12 cellular contexts compared by ENCODE assay signal in genomic region chr3:127787071-127787490, GRCh38. TPM values are rescaled to one million over a fixed set of nuclear protein-coding genes. Genes with fewer than 3 reads are reported as not detected.
DNase-seq lines count a peak whose midpoint lies in the region; TF ChIP-seq lines count a peak whose summit lies in the region.
"Had no signal": no experiment of that assay in that cellular context is flagged by ENCODE, and none has a peak within 500 bp of the region (broad histone marks: within the 10 kb centered on the region; RNA-seq: fewer than 3 reads in every experiment).

No MANE protein-coding gene starts in this region.

- peaks cover 0 to 92% (median 77%) of the 10 kb centered on the region in 4 donors for H3K4me1 ChIP-seq in sigmoid colon

- 66 to 71% methylated on average over 9 of the region's 9 CpGs for WGBS in sigmoid colon, 2 donors

- in situ Hi-C loops in G401 (cut with HindIII; ENCODE audit: low sequenced_read_pairs), result no loop called here

- peak; percentile 88 for DNase-seq in G401 (ENCODE audit: low spot score)
- DNase-seq in caudate nucleus (lab: John Stamatoyannopoulos, UW), result peak in 43 of 61 donors; percentile 16 to 92 (median 46)
- peak; percentile 27 to 44 for DNase-seq in hippocampal formation (lab: John Stamatoyannopoulos, UW)
- peak; percentile 95 for DNase-seq in sigmoid colon
- no peak for DNase-seq in T-helper 2 cell treated with Interferon-gamma antibody and Interleukin-4, amounts not matched to agents 5 μg/mL and 100 μg/mL, for 36 hours (ENCODE audit: low spot score)
- no peak for DNase-seq in activated CD4-positive, alpha-beta T cell treated with anti-CD3 and anti-CD28 coated beads, Interleukin-2, amount 50 U/mL, for 48 hours
- no peak for DNase-seq in NCI-H1694 treated with DMSO at 0.1 percent for 48 hours (lab: John Stamatoyannopoulos, UW)
- DNase-seq in dermis blood vessel endothelial cell, result no peak
- DNase-seq: activated CD8-positive, alpha-beta T cell treated with anti-CD3 and anti-CD28 coated beads, Interleukin-2, amount 10 ng/mL, durations not matched to agents 7 days and 5 days; stimulated activated CD4-positive, alpha-beta T cell treated with anti-CD3 and anti-CD28 coated beads, Interleukin-2, amount 100 ng/mL, for 48 hours; T-helper 2 cell had no signal

- TF ChIP-seq EP300 in sigmoid colon (IDR thresholded peaks at IDR 0.05), result peak in 3 of 4 donors; percentile 22 to 57 (median 40)

- H3K27ac ChIP-seq in caudate nucleus (ENCODE audit: low read depth, low read length) (no peak overlapping the region), sigmoid colon (peak overlapping the region; percentile 87 to 95 (median 94))
- H3K27ac ChIP-seq: BLaER1 had no signal

- no peaks in the 10 kb centered on the region for H3K36me3 ChIP-seq in sigmoid colon
- H3K36me3 ChIP-seq: BLaER1 had no signal

- no peaks in the 10 kb centered on the region for H3K27me3 ChIP-seq in sigmoid colon
- H3K27me3 ChIP-seq: BLaER1 had no signal

- peak overlapping the region in 2 of 4 donors; percentile 20 to 27 for H3K4me3 ChIP-seq in sigmoid colon
- H3K4me3 ChIP-seq: BLaER1 had no signal

- H3K4me3 Mint-ChIP-seq in T-helper 2 cell treated with Interferon-gamma antibody and Interleukin-4, amounts not matched to agents 5 μg/mL and 100 μg/mL, for 36 hours, result no peak overlapping the region
- H3K4me3 Mint-ChIP-seq: activated CD8-positive, alpha-beta T cell treated with anti-CD3 and anti-CD28 coated beads, Interleukin-2, amount 10 ng/mL, durations not matched to agents 7 days and 5 days had no signal

- peaks cover 8% of the 10 kb centered on the region for H3K27me3 Mint-ChIP-seq in T-helper 2 cell treated with Interferon-gamma antibody and Interleukin-4, amounts not matched to agents 5 μg/mL and 100 μg/mL, for 36 hours (ENCODE audit: low read depth)

- no peaks in the 10 kb centered on the region for H3K9me3 ChIP-seq in sigmoid colon
- H3K9me3 ChIP-seq: BLaER1 had no signal

- no peak for TF ChIP-seq CTCF in sigmoid colon (IDR thresholded peaks at IDR 0.05)

- H3K27ac Mint-ChIP-seq in T-helper 2 cell treated with Interferon-gamma antibody and Interleukin-4, amounts not matched to agents 5 μg/mL and 100 μg/mL, for 36 hours, result no peak overlapping the region
- H3K27ac Mint-ChIP-seq: activated CD8-positive, alpha-beta T cell treated with anti-CD3 and anti-CD28 coated beads, Interleukin-2, amount 10 ng/mL, durations not matched to agents 7 days and 5 days had no signal

- no peak for TF ChIP-seq POLR2A in sigmoid colon (IDR thresholded peaks at IDR 0.05)

- no peaks in the 10 kb centered on the region for H3K36me3 Mint-ChIP-seq in T-helper 2 cell treated with Interferon-gamma antibody and Interleukin-4, amounts not matched to agents 5 μg/mL and 100 μg/mL, for 36 hours (ENCODE audit: low read depth)

- intact Hi-C loops in sigmoid colon (cut with DNase I), result loop anchor here (1.0 kb wide), 1 partner anchor 89 kb away; no protein-coding TSS in a partner anchor

- H3K4me1 Mint-ChIP-seq in T-helper 2 cell treated with Interferon-gamma antibody and Interleukin-4, amounts not matched to agents 5 μg/mL and 100 μg/mL, for 36 hours (ENCODE audit: low read depth), result peaks cover 5% of the 10 kb centered on the region

- no peaks in the 10 kb centered on the region for H3K9me3 Mint-ChIP-seq in T-helper 2 cell treated with Interferon-gamma antibody and Interleukin-4, amounts not matched to agents 5 μg/mL and 100 μg/mL, for 36 hours

RNA-seq across cellular contexts. Expression of gene MGLL, which starts 35.2 kb away (rescaled TPM):
- not detected in 2 replicates for total RNA-seq in G401 (2014; rRNA removed; shearing (Covaris generic))
- total RNA-seq in sigmoid colon, result 10 to 100 TPM; 24.7 to 46.8 (median 35.5) TPM
- polyA plus RNA-seq in sigmoid colon, result 100 to 1,000 TPM; 110 to 220 (median 142) TPM
- 35.7 and 73.0 TPM in 2 replicates for total RNA-seq in dermis blood vessel endothelial cell

Comparison
In these comparisons a context has a peak if more than half of its experiments do, and no peak if none do; other contexts are left out.
1. DNase-seq: peak in G401 (single experiment), caudate nucleus (43 of 61), hippocampal formation (2 of 2) and sigmoid colon (single experiment); none in T-helper 2 cell treated with Interferon-gamma antibody and Interleukin-4, amounts not matched to agents 5 μg/mL and 100 μg/mL, for 36 hours (single experiment), activated CD4-positive, alpha-beta T cell treated with anti-CD3 and anti-CD28 coated beads, Interleukin-2, amount 50 U/mL, for 48 hours (0 of 2), NCI-H1694 treated with DMSO at 0.1 percent for 48 hours (single experiment) and dermis blood vessel endothelial cell (single experiment).
2. RNA of gene MGLL, which starts 35.2 kb away (total RNA-seq): 24.7 to 46.8 TPM in sigmoid colon and 35.7 to 73.0 TPM in dermis blood vessel endothelial cell; not detected in G401; every median in the first group is over 10 times any median in the second.